In genomic region chrX:13902406-13902805, GRCh38 we compare ENCODE assay signal across 26 cellular contexts.
"Had no signal": no experiment of that assay in that cellular context is flagged by ENCODE, and none has a peak within 500 bp of the region (broad histone marks: within the 10 kb centered on the region; RNA-seq: fewer than 3 reads in every experiment).

No MANE protein-coding gene starts in this region.

- FAIRE-seq: colon, endothelial cell of umbilical vein had no signal

- H3K4me3 ChIP-seq: esophagus muscularis mucosa, heart right ventricle, lower lobe of right lung, ovary, psoas muscle, sigmoid colon, transverse colon, upper lobe of right lung, uterus had no signal

- H3K4me1 ChIP-seq: heart right ventricle, lower lobe of right lung, psoas muscle, sigmoid colon, transverse colon, upper lobe of right lung, uterus had no signal

- H3K9me3 Mint-ChIP-seq: natural killer cell; stimulated activated effector memory CD8-positive, alpha-beta T cell treated with anti-CD3 and anti-CD28 coated beads, Interleukin-12 subunit alpha, Interleukin-12 subunit beta, amount 100 ng/mL, for 72 hours had no signal

- H3K4me1 Mint-ChIP-seq: natural killer cell; stimulated activated effector memory CD8-positive, alpha-beta T cell treated with anti-CD3 and anti-CD28 coated beads, Interleukin-12 subunit alpha, Interleukin-12 subunit beta, amount 100 ng/mL, for 72 hours had no signal

- H3K27ac ChIP-seq: esophagus muscularis mucosa, heart right ventricle, lower lobe of right lung, ovary, psoas muscle, sigmoid colon, transverse colon, upper lobe of right lung, uterus had no signal

- H3K27ac Mint-ChIP-seq: natural killer cell; stimulated activated effector memory CD8-positive, alpha-beta T cell treated with anti-CD3 and anti-CD28 coated beads, Interleukin-12 subunit alpha, Interleukin-12 subunit beta, amount 100 ng/mL, for 72 hours had no signal

- ATAC-seq: heart right ventricle; left ventricle myocardium superior; lower lobe of right lung; natural killer cell; psoas muscle; right cardiac atrium; stimulated activated effector memory CD8-positive, alpha-beta T cell treated with anti-CD3 and anti-CD28 coated beads, Interleukin-12 subunit alpha, Interleukin-12 subunit beta, amount 100 ng/mL, for 72 hours; upper lobe of right lung had no signal

- H3K4me3 Mint-ChIP-seq: natural killer cell; stimulated activated effector memory CD8-positive, alpha-beta T cell treated with anti-CD3 and anti-CD28 coated beads, Interleukin-12 subunit alpha, Interleukin-12 subunit beta, amount 100 ng/mL, for 72 hours had no signal

- H3K9me3 ChIP-seq: esophagus muscularis mucosa, heart right ventricle, lower lobe of right lung, ovary, psoas muscle, sigmoid colon, transverse colon, upper lobe of right lung, uterus had no signal

- DNase-seq: effector CD8-positive, alpha-beta T cell; foreskin melanocyte; glutamatergic neuron; heart right ventricle; hippocampal formation; islet precursor cell; kidney glomerular epithelial cell; left ventricle myocardium superior; lower lobe of right lung; natural killer cell; occipital lobe; ovary; posterior cingulate gyrus; psoas muscle; right cardiac atrium; sigmoid colon; stimulated activated CD4-positive, alpha-beta T cell treated with anti-CD3 and anti-CD28 coated beads, Interleukin-2, amount 100 ng/mL, for 24 hours; stimulated activated CD4-positive, alpha-beta T cell treated with anti-CD3 and anti-CD28 coated beads, Interleukin-4, amount 100 ng/mL, for 24 hours; stimulated activated naive CD4-positive, alpha-beta T cell treated with Interleukin-2 at 50 U/mL for 16 hours; transverse colon; upper lobe of right lung; uterus had no signal
